18 cellular contexts compared by ENCODE assay signal in genomic region chr16:886084-886543, GRCh38.
DNase-seq lines count a peak whose midpoint lies in the region; ATAC-seq, FAIRE-seq and TF ChIP-seq lines count a peak whose summit lies in the region.
"Had no signal": no experiment of that assay in that cellular context is flagged by ENCODE, and none has a peak within 500 bp of the region (broad histone marks: within the 10 kb centered on the region; RNA-seq: fewer than 3 reads in every experiment).

No MANE protein-coding gene starts in this region.

- no peak overlapping the region for H4K91ac ChIP-seq in IMR-90 (ENCODE audit: insufficient read depth, low read depth, low read length)

- no peak overlapping the region for H2BK120ac ChIP-seq in IMR-90 (ENCODE audit: low read depth, low read length)

- H3K36me3 ChIP-seq in IMR-90 (ENCODE audit: control insufficient read depth, insufficient read depth, low read length) (peaks cover 3% of the 10 kb centered on the region), HepG2 (replicated peaks in 1 of 2; ENCODE audit: control insufficient read depth in 1 of 2, insufficient read depth in 2 of 2, low read length in 2 of 2) (no peaks in the 10 kb centered on the region)

- H3K23ac ChIP-seq in IMR-90 (ENCODE audit: low read depth, low read length), result no peak overlapping the region

- no peak for TF ChIP-seq EP300 in HepG2 (IDR thresholded peaks at IDR 0.05; ENCODE audit: low read depth in 2 of 2, low read length in 2 of 2)
- TF ChIP-seq EP300 in HepG2 (CRISPR knock-in tag; IDR thresholded peaks at IDR 0.05; ENCODE audit: borderline replicate concordance), result no peak

- H3K9me3 ChIP-seq in IMR-90 (ENCODE audit: control insufficient read depth, insufficient read depth, low read length), result peaks cover 14% of the 10 kb centered on the region
- H3K9me3 ChIP-seq in HepG2 (ENCODE audit: low read length), result peaks cover 10% of the 10 kb centered on the region; the same call in 1 of the 2 replicates

- DNase-seq in IMR-90 (peak; percentile 5), HepG2 (ENCODE audit: low spot score) (no peak), sciatic nerve (ENCODE audit: low spot score) (no peak), NCI-H526 treated with DMSO at 0.1 percent for 48 hours (lab: John Stamatoyannopoulos, UW) (no peak), NCI-H2081 (lab: John Stamatoyannopoulos, UW) (no peak)
- no peak for DNase-seq in stimulated activated CD4-positive, alpha-beta T cell treated with anti-CD3 and anti-CD28 coated beads, Interleukin-12 subunit alpha, Interleukin-12 subunit beta, amount 100 ng/mL, for 4 hours
- DNase-seq: activated CD4-positive, CD25-positive, alpha-beta regulatory T cell treated with anti-CD3 and anti-CD28 coated beads, Interleukin-2, amount 50 U/mL, for 72 hours; activated T-cell treated with anti-CD3 and anti-CD28 coated beads, Interleukin-2, amount 50 U/mL, for 1 hour; GOT3; KG1; NCI-H146; NCI-H774; occipital lobe had no signal

- H2BK5ac ChIP-seq in IMR-90 (ENCODE audit: low read depth, low read length, poor library complexity, severe bottlenecking), result no peak overlapping the region

- H3K4me3 ChIP-seq in IMR-90 (ENCODE audit: insufficient read depth, low read depth, low read length) (no peak overlapping the region), HepG2 (replicated peaks in 1 of 3; ENCODE audit: insufficient read depth in 1 of 3, low read depth in 2 of 3, low read length in 3 of 3) (no peak overlapping the region)
- H3K4me3 ChIP-seq: heart left ventricle had no signal

- TF ChIP-seq POLR2A in IMR-90 (IDR thresholded peaks at IDR 0.05; ENCODE audit: low read depth, low read length) (no peak), HepG2 (IDR thresholded peaks at IDR 0.05; ENCODE audit: insufficient read depth in 1 of 2, low read depth in 2 of 2, low read length in 2 of 2) (no peak)

- H3K14ac ChIP-seq in IMR-90 (replicated peaks; ENCODE audit: low read depth, low read length), result no peak overlapping the region

- H3K4me2 ChIP-seq in IMR-90 (ENCODE audit: low read depth, low read length) (no peak overlapping the region; the same call in 1 of the 2 replicates), HepG2 (ENCODE audit: low read depth, low read length) (no peak overlapping the region)

- no peaks in the 10 kb centered on the region for H3K9me1 ChIP-seq in IMR-90 (ENCODE audit: insufficient read depth, low read length)

- H2AFZ ChIP-seq in IMR-90 (replicated peaks; ENCODE audit: low read length, poor library complexity), result peak overlapping the region; percentile 18
- no peak overlapping the region for H2AFZ ChIP-seq in HepG2 (ENCODE audit: low read length)

- H3K27ac ChIP-seq in IMR-90 (ENCODE audit: insufficient read depth, low read length), result no peak overlapping the region
- no peak overlapping the region for H3K27ac ChIP-seq in HepG2 (ENCODE audit: extremely low read length, insufficient read depth, low read length)
- H3K27ac ChIP-seq: heart left ventricle had no signal

- H3K79me1 ChIP-seq in IMR-90 (ENCODE audit: low read depth in 1 of 2, low read length in 2 of 2), result no peaks in the 10 kb centered on the region

- POLR2A ChIA-PET in IMR-90 (lab: Charles Lee; ENCODE audit: unreplicated experiment), result no interaction called here
- POLR2A ChIA-PET in HepG2 (lab: Yijun Ruan, JAX), result no interaction called here

- H2BK15ac ChIP-seq in IMR-90 (ENCODE audit: low read depth, low read length), result no peak overlapping the region

- no peaks in the 10 kb centered on the region for H4K20me1 ChIP-seq in IMR-90 (ENCODE audit: insufficient read depth, low read length)
- no peaks in the 10 kb centered on the region for H4K20me1 ChIP-seq in HepG2 (ENCODE audit: insufficient read depth, low read length)

- FAIRE-seq in HepG2 (lab: Jason Lieb, UNC), result no peak
- FAIRE-seq: RCC 7860 had no signal

- CTCF ChIA-PET in IMR-90 (lab: Yijun Ruan, JAX) (no interaction called here), HepG2 (lab: Yijun Ruan, JAX; ENCODE audit: low intra/inter-chr PET ratio, low total read pairs) (no interaction called here)

- H3K27me3 ChIP-seq in IMR-90 (ENCODE audit: control insufficient read depth, insufficient read depth, low read length) (no peaks in the 10 kb centered on the region; the same call in 1 of the 2 replicates), HepG2 (ENCODE audit: control insufficient read depth in 1 of 2, insufficient read depth in 2 of 2, low read length in 2 of 2) (no peaks in the 10 kb centered on the region; a peak in 2 of 5 replicates)
- H3K27me3 ChIP-seq: heart left ventricle had no signal

- TF ChIP-seq CTCF in IMR-90 (conservative IDR thresholded peaks at IDR 0.05; ENCODE audit: low read depth, low read length), result no peak
- TF ChIP-seq CTCF in HepG2 (CRISPR knock-in tag; IDR thresholded peaks at IDR 0.05), result peak; percentile 48

- H4K5ac ChIP-seq in IMR-90 (ENCODE audit: low read depth, low read length), result no peak overlapping the region

- H4K8ac ChIP-seq in IMR-90 (ENCODE audit: low read depth in 2 of 2, low read length in 2 of 2), result no peak overlapping the region

- H2AK5ac ChIP-seq in IMR-90 (ENCODE audit: low read depth, low read length), result no peak overlapping the region

- TF ChIP-seq RAD21 in IMR-90 (IDR thresholded peaks at IDR 0.05; ENCODE audit: low read length), result no peak
- no peak for TF ChIP-seq RAD21 in HepG2 (CRISPR knock-in tag; IDR thresholded peaks at IDR 0.05)

- no peaks in the 10 kb centered on the region for H3K79me2 ChIP-seq in HepG2 (ENCODE audit: insufficient read depth, low read length)

- H3K9ac ChIP-seq in IMR-90 (ENCODE audit: low read depth, low read length) (no peak overlapping the region), HepG2 (ENCODE audit: insufficient read depth, low read depth, low read length) (no peak overlapping the region)

- dilution Hi-C loops in IMR-90 (cut with HindIII; ENCODE audit: low sequenced_read_pairs, unreplicated experiment), result no loop called here

- ATAC-seq in IMR-90 (ENCODE audit: low read depth), result peak; percentile 44
- ATAC-seq in esophagus mucosa, result peak; percentile 39
- ATAC-seq in HepG2, result peak; percentile 20; the same call in 2 of the 3 replicates
- ATAC-seq in sciatic nerve, result peak; percentile 57
- ATAC-seq in HG03378 (IDR thresholded peaks at IDR 0.05; ENCODE audit: unreplicated experiment), result no peak
- ATAC-seq: heart left ventricle, T-helper 17 cell had no signal

- no peak overlapping the region for H2BK20ac ChIP-seq in IMR-90 (ENCODE audit: low read depth, low read length)

- no peak overlapping the region for H3K56ac ChIP-seq in IMR-90 (ENCODE audit: extremely low read depth, insufficient read depth, low read length)

- no peak overlapping the region; the same call in 1 of the 2 replicates for H3K18ac ChIP-seq in IMR-90 (ENCODE audit: low read depth, low read length)

- intact Hi-C loops in IMR-90 (cut with micrococcal nuclease), result no loop called here
- intact Hi-C loops in HepG2 (cut with micrococcal nuclease; ENCODE audit: unreplicated experiment), result loop anchor here (5.0 kb wide), 1 partner anchor 86 kb away; the partner anchor contains the start of gene LMF1
- intact Hi-C loops in sciatic nerve (cut with DNase I), result loop anchor here (10.0 kb wide), 1 partner anchor 169 kb away; no protein-coding TSS in a partner anchor

- BruUV-seq in IMR-90 (replicated peaks; lab: Mats Ljungman, UMichigan) (no TSS peak), HepG2 (replicated peaks; lab: Mats Ljungman, UMichigan) (no TSS peak)

- peaks cover 3% of the 10 kb centered on the region; the same call in 1 of the 2 replicates for H3K4me1 ChIP-seq in IMR-90 (ENCODE audit: control insufficient read depth, insufficient read depth, low read length)
- no peaks in the 10 kb centered on the region for H3K4me1 ChIP-seq in HepG2 (ENCODE audit: insufficient read depth, low read length)

- no peak overlapping the region for H2AK9ac ChIP-seq in IMR-90 (replicated peaks; ENCODE audit: low read depth, low read length, poor library complexity)

- WGBS in IMR-90 (ENCODE audit: extremely low coverage in 2 of 2, insufficient read length in 1 of 2), 2 experiments, result 41% methylated on average over 8 of the region's 20 CpGs; no CpG with 5 or more reads in 1 of the 2 experiments
- WGBS in HepG2 (ENCODE audit: low lambda C conversion rate), result 43% methylated on average over 12 of the region's 20 CpGs

- in situ Hi-C loops in IMR-90 (cut with MboI; ENCODE audit: low sequenced_read_pairs), result no loop called here
- in situ Hi-C loops in HepG2 (cut with HindIII; ENCODE audit: extremely low pct_ligation_motif_present, low pct_unique_long_range_greater_than_20kb), result no loop called here

- H3K4ac ChIP-seq in IMR-90 (ENCODE audit: low read depth, low read length), result no peak overlapping the region

TF ChIP-seq in IMR-90, 13 proteins besides CTCF, POLR2A, EP300 and RAD21 (continues in another document):
- TF ChIP-seq ELK1 (IDR thresholded peaks at IDR 0.05; ENCODE audit: borderline replicate concordance, low read depth, low read length), result no peak
- TF ChIP-seq CEBPB (IDR thresholded peaks at IDR 0.05; ENCODE audit: low read depth, low read length), result no peak
- TF ChIP-seq MAFK (IDR thresholded peaks at IDR 0.05; ENCODE audit: low read depth, low read length), result no peak
- TF ChIP-seq SMC3 (IDR thresholded peaks at IDR 0.05; ENCODE audit: low read depth, low read length), result no peak
- no peak for TF ChIP-seq MXI1 (IDR thresholded peaks at IDR 0.05; ENCODE audit: borderline replicate concordance, low read depth, low read length)

TF ChIP-seq in HepG2, 621 proteins besides CTCF, POLR2A, EP300 and RAD21:
- TF ChIP-seq FOXO1 (CRISPR knock-in tag; IDR thresholded peaks at IDR 0.05), result no peak
- TF ChIP-seq STAG1 (CRISPR knock-in tag; IDR thresholded peaks at IDR 0.05), result peak; percentile 30; the same call in 1 of the 2 replicates
- TF ChIP-seq ZSCAN9 (CRISPR knock-in tag; IDR thresholded peaks at IDR 0.05; ENCODE audit: borderline replicate concordance), result no peak
- no peak for TF ChIP-seq MAFG (CRISPR knock-in tag; IDR thresholded peaks at IDR 0.05)
- no peak for TF ChIP-seq THAP11 (CRISPR knock-in tag; IDR thresholded peaks at IDR 0.05)
